10 cellular contexts compared by ENCODE assay signal in genomic region chr2:97023893-97024182, GRCh38. TPM values are rescaled to one million over a fixed set of nuclear protein-coding genes. Genes with fewer than 3 reads are reported as not detected.
DNase-seq lines count a peak whose midpoint lies in the region; ATAC-seq and TF ChIP-seq lines count a peak whose summit lies in the region.
"Not testable (repeated sequence)": the region's sequence is repeated elsewhere in the genome, so short reads cannot be mapped to it uniquely, and the experiment has no call there.
"Had no signal": no experiment of that assay in that cellular context is flagged by ENCODE, and none has a peak within 500 bp of the region (broad histone marks: within the 10 kb centered on the region; RNA-seq: fewer than 3 reads in every experiment).

No MANE protein-coding gene starts in this region.

- not testable (repeated sequence) for H3K9ac ChIP-seq in mammary epithelial cell (ENCODE audit: insufficient read depth, low read length)

- intact Hi-C loops in activated CD4-positive, alpha-beta T cell treated with anti-CD3 and anti-CD28 coated beads, Interleukin-2, amount 10 ng/mL, durations not matched to agents 24 days and 14 days (cut with micrococcal nuclease); mammary epithelial cell (cut with micrococcal nuclease): not testable (repeated sequence)

- not testable (repeated sequence) for H3K27ac ChIP-seq in mammary epithelial cell (ENCODE audit: insufficient read depth, low read depth, low read length)

- peaks cover 14% of the 10 kb centered on the region for H3K27me3 Mint-ChIP-seq in T-helper 17 cell
- H3K27me3 Mint-ChIP-seq in activated CD4-positive, alpha-beta T cell treated with anti-CD3 and anti-CD28 coated beads, Interleukin-2, amount 10 ng/mL, durations not matched to agents 24 days and 14 days; activated T-cell treated with anti-CD3 and anti-CD28 coated beads, Interleukin-2, amount 50 U/mL, for 24 hours: not testable (repeated sequence)
- peaks cover 15% of the 10 kb centered on the region for H3K27me3 Mint-ChIP-seq in activated naive CD8-positive, alpha-beta T cell treated with anti-CD3 and anti-CD28 coated beads, Interleukin-2, amount 10 ng/mL, durations not matched to agents 7 days and 5 days
- H3K27me3 Mint-ChIP-seq in stimulated activated naive CD8-positive, alpha-beta T cell treated with anti-CD3 and anti-CD28 coated beads, Interleukin-15, amount 100 ng/mL, for 72 hours: peaks cover 28% of the 10 kb centered on the region

- CTCF ChIA-PET in mammary epithelial cell (lab: Charles Lee; ENCODE audit: low non-redundant PET): not testable (repeated sequence)

- H3K36me3 ChIP-seq in mammary epithelial cell (ENCODE audit: insufficient read depth, low read length): not testable (repeated sequence)

- not testable (repeated sequence) for H3K9me3 Mint-ChIP-seq in activated CD4-positive, alpha-beta T cell treated with anti-CD3 and anti-CD28 coated beads, Interleukin-2, amount 10 ng/mL, durations not matched to agents 24 days and 14 days; activated T-cell treated with anti-CD3 and anti-CD28 coated beads, Interleukin-2, amount 50 U/mL, for 24 hours; activated naive CD8-positive, alpha-beta T cell treated with anti-CD3 and anti-CD28 coated beads, Interleukin-2, amount 10 ng/mL, durations not matched to agents 7 days and 5 days; stimulated activated naive CD8-positive, alpha-beta T cell treated with anti-CD3 and anti-CD28 coated beads, Interleukin-15, amount 100 ng/mL, for 72 hours

- not testable (repeated sequence) for H3K4me2 ChIP-seq in mammary epithelial cell (ENCODE audit: insufficient read depth, low read depth, low read length)

- WGBS in mammary epithelial cell (ENCODE audit: low coverage, missing lambda C conversion rate): 67% methylated on average over 2 of the region's 2 CpGs

- H3K79me2 ChIP-seq in mammary epithelial cell (ENCODE audit: insufficient read depth, low read length): not testable (repeated sequence)

- H3K4me1 Mint-ChIP-seq in T-helper 17 cell: peaks cover 15% of the 10 kb centered on the region
- H3K4me1 Mint-ChIP-seq in activated CD4-positive, alpha-beta T cell treated with anti-CD3 and anti-CD28 coated beads, Interleukin-2, amount 10 ng/mL, durations not matched to agents 24 days and 14 days: peaks cover 24% of the 10 kb centered on the region
- H3K4me1 Mint-ChIP-seq in activated T-cell treated with anti-CD3 and anti-CD28 coated beads, Interleukin-2, amount 50 U/mL, for 24 hours (ENCODE audit: low read depth): peaks cover 23% of the 10 kb centered on the region
- H3K4me1 Mint-ChIP-seq in activated naive CD8-positive, alpha-beta T cell treated with anti-CD3 and anti-CD28 coated beads, Interleukin-2, amount 10 ng/mL, durations not matched to agents 7 days and 5 days: peaks cover 18% of the 10 kb centered on the region
- H3K4me1 Mint-ChIP-seq in stimulated activated naive CD8-positive, alpha-beta T cell treated with anti-CD3 and anti-CD28 coated beads, Interleukin-15, amount 100 ng/mL, for 72 hours: peaks cover 13% of the 10 kb centered on the region

- H3K4me1 ChIP-seq in mammary epithelial cell (ENCODE audit: insufficient read depth, low read length): not testable (repeated sequence)

- DNase-seq in T-helper 17 cell; activated CD4-positive, alpha-beta T cell treated with anti-CD3 and anti-CD28 coated beads, Interleukin-2, amount 10 ng/mL, durations not matched to agents 24 days and 14 days; activated T-cell treated with anti-CD3 and anti-CD28 coated beads, Interleukin-2, amount 50 U/mL, for 24 hours; activated naive CD8-positive, alpha-beta T cell treated with anti-CD3 and anti-CD28 coated beads, Interleukin-2, amount 10 ng/mL, durations not matched to agents 7 days and 5 days; stimulated activated naive CD8-positive, alpha-beta T cell treated with anti-CD3 and anti-CD28 coated beads, Interleukin-15, amount 100 ng/mL, for 72 hours: not testable (repeated sequence)
- DNase-seq in mammary epithelial cell: peak; percentile 28
- DNase-seq in iris pigment epithelial cell (ENCODE audit: low read depth): peak; percentile 13

- in situ Hi-C loops in mammary epithelial cell (cut with MboI; ENCODE audit: low sequenced_read_pairs in 2 of 2): not testable (repeated sequence)

- not testable (repeated sequence) for H3K27me3 ChIP-seq in mammary epithelial cell (ENCODE audit: insufficient read depth, low read length)

- not testable (repeated sequence) for H3K36me3 Mint-ChIP-seq in T-helper 17 cell (ENCODE audit: low read depth); activated CD4-positive, alpha-beta T cell treated with anti-CD3 and anti-CD28 coated beads, Interleukin-2, amount 10 ng/mL, durations not matched to agents 24 days and 14 days (ENCODE audit: low read depth); activated T-cell treated with anti-CD3 and anti-CD28 coated beads, Interleukin-2, amount 50 U/mL, for 24 hours (ENCODE audit: low read depth); activated naive CD8-positive, alpha-beta T cell treated with anti-CD3 and anti-CD28 coated beads, Interleukin-2, amount 10 ng/mL, durations not matched to agents 7 days and 5 days

- H3K27ac Mint-ChIP-seq in T-helper 17 cell: peak overlapping the region; percentile 46
- H3K27ac Mint-ChIP-seq in activated CD4-positive, alpha-beta T cell treated with anti-CD3 and anti-CD28 coated beads, Interleukin-2, amount 10 ng/mL, durations not matched to agents 24 days and 14 days: not testable (repeated sequence)
- H3K27ac Mint-ChIP-seq in activated T-cell treated with anti-CD3 and anti-CD28 coated beads, Interleukin-2, amount 50 U/mL, for 24 hours: peak overlapping the region; percentile 22
- H3K27ac Mint-ChIP-seq in activated naive CD8-positive, alpha-beta T cell treated with anti-CD3 and anti-CD28 coated beads, Interleukin-2, amount 10 ng/mL, durations not matched to agents 7 days and 5 days: peak overlapping the region; percentile 83
- H3K27ac Mint-ChIP-seq in stimulated activated naive CD8-positive, alpha-beta T cell treated with anti-CD3 and anti-CD28 coated beads, Interleukin-15, amount 100 ng/mL, for 72 hours: peak overlapping the region in 1 of 2 donors; percentile 66

- POLR2A ChIA-PET in activated naive CD8-positive, alpha-beta T cell treated with anti-CD3 and anti-CD28 coated beads, Interleukin-2, amount 10 ng/mL, durations not matched to agents 7 days and 5 days (lab: Charles Lee): not testable (repeated sequence)

- not testable (repeated sequence) for H3K4me3 ChIP-seq in mammary epithelial cell (replicated peaks in 1 of 3; ENCODE audit: insufficient read depth in 1 of 3, low read depth in 2 of 3, low read length in 3 of 3)

- H2AFZ ChIP-seq in mammary epithelial cell (ENCODE audit: low read depth, low read length): not testable (repeated sequence)

- H3K9me3 ChIP-seq in T-helper 17 cell (ENCODE audit: control insufficient read depth, low read length, poor library complexity, severe bottlenecking); mammary epithelial cell (replicated peaks; ENCODE audit: insufficient read depth, low read length): not testable (repeated sequence)

- not testable (repeated sequence) for H4K20me1 ChIP-seq in mammary epithelial cell (ENCODE audit: insufficient read depth, low read length)

- not testable (repeated sequence) for H3K4me3 Mint-ChIP-seq in T-helper 17 cell; activated T-cell treated with anti-CD3 and anti-CD28 coated beads, Interleukin-2, amount 50 U/mL, for 24 hours; activated naive CD8-positive, alpha-beta T cell treated with anti-CD3 and anti-CD28 coated beads, Interleukin-2, amount 10 ng/mL, durations not matched to agents 7 days and 5 days; stimulated activated naive CD8-positive, alpha-beta T cell treated with anti-CD3 and anti-CD28 coated beads, Interleukin-15, amount 100 ng/mL, for 72 hours
- peak overlapping the region; percentile 6 for H3K4me3 Mint-ChIP-seq in activated CD4-positive, alpha-beta T cell treated with anti-CD3 and anti-CD28 coated beads, Interleukin-2, amount 10 ng/mL, durations not matched to agents 24 days and 14 days

- ATAC-seq in T-helper 17 cell: not testable (repeated sequence)
- ATAC-seq in activated naive CD8-positive, alpha-beta T cell treated with anti-CD3 and anti-CD28 coated beads, Interleukin-2, amount 10 ng/mL, durations not matched to agents 7 days and 5 days (ENCODE audit: low read depth): peak; percentile 4
- peak; percentile 77 for ATAC-seq in stimulated activated naive CD8-positive, alpha-beta T cell treated with anti-CD3 and anti-CD28 coated beads, Interleukin-15, amount 100 ng/mL, for 72 hours

- dilution Hi-C loops in mammary epithelial cell (cut with HindIII; ENCODE audit: low sequenced_read_pairs): not testable (repeated sequence)

- not testable (repeated sequence) for TF ChIP-seq CTCF in mammary epithelial cell (conservative IDR thresholded peaks at IDR 0.05 in 1 of 2, IDR thresholded peaks at IDR 0.05 in 1 of 2; ENCODE audit: extremely low read depth in 1 of 2, insufficient read depth in 1 of 2, low read depth in 1 of 2, low read length in 2 of 2)

- not testable (repeated sequence) for BruUV-seq in mammary epithelial cell (replicated peaks; lab: Mats Ljungman, UMichigan)

RNA-seq across cellular contexts. Expression of gene FAM178B, which starts 37.5 kb away (rescaled TPM):
- total RNA-seq in T-helper 17 cell (not detected), mammary epithelial cell (under 1 TPM in 1 of 2 donors, not detected in 1; 0.17 TPM)
- not detected in 2 replicates for total RNA-seq in activated CD4-positive, alpha-beta T cell treated with anti-CD3 and anti-CD28 coated beads, Interleukin-2, amount 10 ng/mL, durations not matched to agents 24 days and 14 days
- total RNA-seq in activated naive CD8-positive, alpha-beta T cell treated with anti-CD3 and anti-CD28 coated beads, Interleukin-2, amount 10 ng/mL, durations not matched to agents 7 days and 5 days: under 1 TPM; 0.75 to 0.94 TPM
- polyA plus RNA-seq in mammary epithelial cell: not detected
- polyA minus RNA-seq in mammary epithelial cell: not detected
- total RNA-seq: A172; CD4-positive, CD25-positive, alpha-beta regulatory T cell; HT-29 had no signal
